3 cellular contexts compared by ENCODE assay signal in genomic region chr6:69954733-69955132, GRCh38.
"Had no signal": no experiment of that assay in that cellular context is flagged by ENCODE, and none has a peak within 500 bp of the region (broad histone marks: within the 10 kb centered on the region; RNA-seq: fewer than 3 reads in every experiment).

No MANE protein-coding gene starts in this region.

- DNase-seq: GDM1, GF-D8 had no signal

- H3K4me3 ChIP-seq: GM12878 had no signal

- ATAC-seq: GM12878 had no signal
